Comparison of ENCODE assay signal across 8 cellular contexts in genomic region chr12:92138144-92138543, GRCh38. TPM values are rescaled to one million over a fixed set of nuclear protein-coding genes. Genes with fewer than 3 reads are reported as not detected.
A peak's percentile ranks its signal among the peaks of the same experiment; 100 is the strongest.
DNase-seq lines count a peak whose midpoint lies in the region; ATAC-seq and TF ChIP-seq lines count a peak whose summit lies in the region.

No MANE protein-coding gene starts in this region.

- no peak for DNase-seq in AG04450 (ENCODE audit: low read depth, low spot score)
- no peak for DNase-seq in IMR-90
- DNase-seq in colonic mucosa = no peak
- no peak for DNase-seq in GM10248 (ENCODE audit: extremely low spot score)
- no peak for DNase-seq in KBM-7

- peak overlapping the region; percentile 53 for H3K27ac ChIP-seq in AG04450 (ENCODE audit: low read depth, low read length)
- H3K27ac ChIP-seq in IMR-90 (ENCODE audit: insufficient read depth, low read length) = peak overlapping the region; percentile 77
- H3K27ac ChIP-seq in colonic mucosa = peak overlapping the region; percentile 68

- peaks cover 11% of the 10 kb centered on the region for H3K9me1 ChIP-seq in IMR-90 (ENCODE audit: insufficient read depth, low read length)

- WGBS in IMR-90 (ENCODE audit: extremely low coverage in 2 of 2, insufficient read length in 1 of 2), 2 experiments = no CpG with 5 or more reads among the region's 1 CpG

- peak overlapping the region; percentile 47; the same call in 1 of the 2 replicates for H3K56ac ChIP-seq in IMR-90 (ENCODE audit: extremely low read depth, insufficient read depth, low read length)

- peaks cover 67% of the 10 kb centered on the region for H3K4me1 Mint-ChIP-seq in nephron

- BruUV-seq in IMR-90 (replicated peaks; lab: Mats Ljungman, UMichigan) = no TSS peak

- peak overlapping the region; percentile 45; the same call in 1 of the 2 replicates for H4K91ac ChIP-seq in IMR-90 (ENCODE audit: insufficient read depth, low read depth, low read length)

- TF ChIP-seq RAD21 in IMR-90 (IDR thresholded peaks at IDR 0.05; ENCODE audit: low read length) = no peak

- peak overlapping the region; percentile 81 for H2BK120ac ChIP-seq in IMR-90 (ENCODE audit: low read depth, low read length)

- peak overlapping the region; percentile 96 for H3K18ac ChIP-seq in IMR-90 (ENCODE audit: low read depth, low read length)

- peak overlapping the region; percentile 9 to 57; a peak in 3 of 4 replicates for H4K8ac ChIP-seq in IMR-90 (ENCODE audit: low read depth in 2 of 2, low read length in 2 of 2)

- peak overlapping the region; percentile 89; the same call in 2 of the 3 replicates for H2BK15ac ChIP-seq in IMR-90 (ENCODE audit: low read depth, low read length)

- H3K14ac ChIP-seq in IMR-90 (replicated peaks; ENCODE audit: low read depth, low read length) = peak overlapping the region; percentile 69

- peak overlapping the region; percentile 87; the same call in 1 of the 2 replicates for H4K5ac ChIP-seq in IMR-90 (ENCODE audit: low read depth, low read length)

- dilution Hi-C loops in IMR-90 (cut with HindIII; ENCODE audit: low sequenced_read_pairs, unreplicated experiment) = no loop called here

- peak overlapping the region; percentile 9 to 51 (median 34) for H3K27ac Mint-ChIP-seq in nephron

- peaks cover 5% of the 10 kb centered on the region; the same call in 1 of the 2 replicates for H4K20me1 ChIP-seq in IMR-90 (ENCODE audit: insufficient read depth, low read length)

- peak overlapping the region; percentile 98 for H3K4me3 ChIP-seq in AG04450 (ENCODE audit: low read depth, low read length)
- H3K4me3 ChIP-seq in IMR-90 (ENCODE audit: insufficient read depth, low read depth, low read length) = peak overlapping the region; percentile 15; the same call in 1 of the 2 replicates
- H3K4me3 ChIP-seq in colonic mucosa = no peak overlapping the region

- H3K36me3 ChIP-seq in IMR-90 (ENCODE audit: control insufficient read depth, insufficient read depth, low read length) (peaks cover 16% of the 10 kb centered on the region), colonic mucosa (no peaks in the 10 kb centered on the region)

- H2AK5ac ChIP-seq in IMR-90 (ENCODE audit: low read depth, low read length) = peak overlapping the region; percentile 46; the same call in 1 of the 2 replicates

- peak overlapping the region; percentile 47 to 100 (median 97) for H3K4me3 Mint-ChIP-seq in nephron

- H3K9me3 Mint-ChIP-seq in nephron = no peaks in the 10 kb centered on the region

- peak overlapping the region; percentile 79 for H2BK20ac ChIP-seq in IMR-90 (ENCODE audit: low read depth, low read length)

- H3K27me3 Mint-ChIP-seq in nephron (ENCODE audit: low read depth) = no peaks in the 10 kb centered on the region

- H3K27me3 ChIP-seq in AG04450 (ENCODE audit: control insufficient read depth, insufficient read depth, low read length) (no peaks in the 10 kb centered on the region), IMR-90 (ENCODE audit: control insufficient read depth, insufficient read depth, low read length) (no peaks in the 10 kb centered on the region), colonic mucosa (no peaks in the 10 kb centered on the region)

- no peak for TF ChIP-seq CTCF in AG04450 (IDR thresholded peaks at IDR 0.05; ENCODE audit: low read depth, low read length)
- no peak for TF ChIP-seq CTCF in IMR-90 (conservative IDR thresholded peaks at IDR 0.05; ENCODE audit: low read depth, low read length)
- TF ChIP-seq CTCF in colonic mucosa (IDR thresholded peaks at IDR 0.05) = no peak
- no peak for TF ChIP-seq CTCF in nephron (IDR thresholded peaks at IDR 0.05; ENCODE audit: unreplicated experiment in 3 of 3)
- TF ChIP-seq CTCF in GM10248 (IDR thresholded peaks at IDR 0.05; ENCODE audit: control extremely low read depth, extremely low read depth, low read depth, missing control alignments) = no peak

- ATAC-seq in IMR-90 (ENCODE audit: low read depth) = no peak
- no peak for ATAC-seq in HG02981 (IDR thresholded peaks at IDR 0.05; ENCODE audit: unreplicated experiment)
- no peak for ATAC-seq in HG03135 (IDR thresholded peaks at IDR 0.05; ENCODE audit: unreplicated experiment)

- POLR2A ChIA-PET in AG04450 (lab: Yijun Ruan, JAX) (interaction anchor here (0.8 to 2.6 kb wide), 3 partner anchors 8 to 757 kb away, joined by 3 to 55 read pairs (median 4); partner anchors contain the start of gene BTG1), IMR-90 (lab: Charles Lee; ENCODE audit: unreplicated experiment) (interaction anchor here (0.6 to 1.5 kb wide), 4 partner anchors 8 to 890 kb away, joined by 3 to 5 read pairs (median 4); partner anchors contain the start of gene BTG1), GM10248 (lab: Yijun Ruan, JAX) (interaction anchor here (1.3 to 9.0 kb wide), 2 partner anchors 7 to 308 kb away, joined by 3 to 127 read pairs; partner anchors contain the start of gene BTG1)

- H3K4me2 ChIP-seq in IMR-90 (ENCODE audit: low read depth, low read length) = peak overlapping the region; percentile 99

- H2BK5ac ChIP-seq in IMR-90 (ENCODE audit: low read depth, low read length, poor library complexity, severe bottlenecking) = peak overlapping the region; percentile 79

- H3K9ac ChIP-seq in IMR-90 (ENCODE audit: low read depth, low read length) (no peak overlapping the region; the same call in 1 of the 2 replicates), colonic mucosa (ENCODE audit: low read depth in 2 of 2, low read length in 2 of 2) (no peak overlapping the region)

- H3K79me1 ChIP-seq in IMR-90 (ENCODE audit: low read depth in 1 of 2, low read length in 2 of 2) = peaks cover 0 to 34% of the 10 kb centered on the region in 2 experiments; a peak in 2 of 4 replicates

- TF ChIP-seq POLR2A in IMR-90 (IDR thresholded peaks at IDR 0.05; ENCODE audit: low read depth, low read length) = no peak

- no peak overlapping the region for H2AFZ ChIP-seq in IMR-90 (replicated peaks; ENCODE audit: low read length, poor library complexity)

- H3K4ac ChIP-seq in IMR-90 (ENCODE audit: low read depth, low read length) = peak overlapping the region; percentile 75; the same call in 1 of the 2 replicates

- in situ Hi-C loops in IMR-90 (cut with MboI; ENCODE audit: low sequenced_read_pairs) = loop anchor here (5.0 kb wide), 1 partner anchor 326 kb away; no protein-coding TSS in a partner anchor
- in situ Hi-C loops in KBM-7 (cut with MboI; ENCODE audit: low pct_unique_long_range_greater_than_20kb, low sequenced_read_pairs) = no loop called here

- H3K23ac ChIP-seq in IMR-90 (ENCODE audit: low read depth, low read length) = peak overlapping the region; percentile 77

- peaks cover 19% of the 10 kb centered on the region for H3K4me1 ChIP-seq in IMR-90 (ENCODE audit: control insufficient read depth, insufficient read depth, low read length)
- peaks cover 25% of the 10 kb centered on the region for H3K4me1 ChIP-seq in colonic mucosa

- CTCF ChIA-PET in AG04450 (lab: Charles Lee) (interaction anchor here (0.7 to 7.9 kb wide), 3 partner anchors 327 to 756 kb away, joined by 3 to 53 read pairs (median 23); no protein-coding TSS in a partner anchor), IMR-90 (lab: Yijun Ruan, JAX) (interaction anchor here (0.6 to 1.0 kb wide), 3 partner anchors 301 to 756 kb away, joined by 3 to 4 read pairs (median 3); no protein-coding TSS in a partner anchor), GM10248 (lab: Yijun Ruan, JAX) (interaction anchor here (0.7 to 2.8 kb wide), 10 partner anchors 8 to 762 kb away, joined by 3 to 11 read pairs (median 5); no protein-coding TSS in a partner anchor)

- no peak overlapping the region for H2AK9ac ChIP-seq in IMR-90 (replicated peaks; ENCODE audit: low read depth, low read length, poor library complexity)

- no peaks in the 10 kb centered on the region for H3K9me3 ChIP-seq in AG04450 (ENCODE audit: control insufficient read depth, insufficient read depth, low read length)
- H3K9me3 ChIP-seq in IMR-90 (ENCODE audit: control insufficient read depth, insufficient read depth, low read length) = no peaks in the 10 kb centered on the region
- H3K9me3 ChIP-seq in colonic mucosa = no peaks in the 10 kb centered on the region

- intact Hi-C loops in IMR-90 (cut with micrococcal nuclease) = loop anchor here (2.0 kb wide), 1 partner anchor 151 kb away; no protein-coding TSS in a partner anchor
- intact Hi-C loops in colonic mucosa (cut with DNase I) = no loop called here

- peaks cover 39% of the 10 kb centered on the region for H3K36me3 Mint-ChIP-seq in nephron (ENCODE audit: low read depth)

TF ChIP-seq in IMR-90, 13 proteins besides CTCF, POLR2A, EP300 and RAD21:
- TF ChIP-seq CEBPB (IDR thresholded peaks at IDR 0.05; ENCODE audit: low read depth, low read length) (0 out of 2 replicates have a peak, but pooled peaks have one; percentile 13), MAZ (IDR thresholded peaks at IDR 0.05; ENCODE audit: borderline replicate concordance, low read depth, low read length) (no peak), BHLHE40 (IDR thresholded peaks at IDR 0.05; ENCODE audit: low read depth, low read length) (no peak)

RNA-seq across cellular contexts. Expression of gene BTG1, which starts 7.5 kb away (rescaled TPM):
- 88.8 and 89.7 TPM in 2 replicates for polyA plus RNA-seq in AG04450 (2011; rRNA removed)
- 98.1 and 123 TPM in 2 replicates for polyA minus RNA-seq in AG04450 (2011; rRNA and poly(A)+ RNA removed)
- total RNA-seq in IMR-90 (2012; rRNA removed) = 3.8 and 8.1 TPM in 2 replicates
- 33.5 and 43.3 TPM in 2 replicates for polyA plus RNA-seq in IMR-90 (2012; rRNA removed)
- 3.7 and 12.0 TPM in 2 replicates for polyA plus RNA-seq in IMR-90 (2012; cell fraction: cytosol; rRNA removed)
- 4.7 and 12.8 TPM in 2 replicates for polyA plus RNA-seq in IMR-90 (2012; cell fraction: nucleus; rRNA removed; ENCODE audit: low replicate concordance)
- 100 to 1,000 TPM in 1 of 2 donors, 10 to 100 TPM in 1; 87.1 to 152 TPM for total RNA-seq in colonic mucosa
